Comparison of ENCODE assay signal across 8 cellular contexts in genomic region chr9:98117984-98118639, GRCh38. TPM values are rescaled to one million over a fixed set of nuclear protein-coding genes. Genes with fewer than 3 reads are reported as not detected.
DNase-seq lines count a peak whose midpoint lies in the region; ATAC-seq and TF ChIP-seq lines count a peak whose summit lies in the region.

No MANE protein-coding gene starts in this region.

- 80 to 85% methylated on average over 5 of the region's 5 CpGs for WGBS in GM23248 (ENCODE audit: low coverage in 1 of 2, low lambda C conversion rate in 2 of 2, missing lambda C conversion rate in 2 of 2), 2 experiments
- WGBS in upper lobe of left lung, 2 donors, result 43 to 52% methylated on average over 3 to 5 of the region's 5 CpGs

- DNase-seq in GM06990 (ENCODE audit: extremely low read depth, insufficient read length) (peak; percentile 57), GM23248 (peak; percentile 30), Kasumi-1 (lab: John Stamatoyannopoulos, UW) (peak; percentile 76 to 86), activated B cell treated with CpG ODN at 0.5 μM for 24 hours (no peak), upper lobe of left lung (no peak), NCI-H187 treated with DMSO at 0.1 percent for 48 hours (lab: John Stamatoyannopoulos, UW) (no peak)
- DNase-seq in effector CD4-positive, alpha-beta T cell, result peak; percentile 33

- H3K9me3 ChIP-seq in GM23248 (ENCODE audit: low read depth), result no peaks in the 10 kb centered on the region
- H3K9me3 ChIP-seq in muscle layer of colon (ENCODE audit: low read length), result no peaks in the 10 kb centered on the region
- no peaks in the 10 kb centered on the region for H3K9me3 ChIP-seq in upper lobe of left lung

- ATAC-seq in activated B cell treated with CpG ODN at 0.5 μM for 24 hours (ENCODE audit: low read depth) (peak; percentile 34), upper lobe of left lung (ENCODE audit: low FRiP score in 2 of 2) (peak in 1 of 2 donors; percentile 40)

- CTCF ChIA-PET in activated B cell treated with CpG ODN at 0.5 μM for 24 hours (lab: Charles Lee), result interaction anchor here (0.7 to 2.3 kb wide), 8 partner anchors 8 to 194 kb away, joined by 3 to 9 read pairs (median 4); no protein-coding TSS in a partner anchor

- H3K4me3 ChIP-seq in GM06990 (replicated peaks; ENCODE audit: low read depth, low read length) (peak overlapping the region; percentile 84), GM23248 (peak overlapping the region; percentile 73), muscle layer of colon (ENCODE audit: low read depth in 1 of 2, low read length in 2 of 2) (peak overlapping the region; percentile 85 to 91), upper lobe of left lung (peak overlapping the region in 3 of 4 donors; percentile 77 to 85 (median 81))

- H3F3A ChIP-seq in GM23248 (ENCODE audit: insufficient read depth), result no peaks in the 10 kb centered on the region

- H3K27ac ChIP-seq in GM23248 (no peak overlapping the region), muscle layer of colon (ENCODE audit: low read depth, low read length) (peak overlapping the region; percentile 19), upper lobe of left lung (peak overlapping the region; percentile 76 to 88 (median 86))

- peak overlapping the region; percentile 96 for H2AFZ ChIP-seq in GM23248

- in situ Hi-C loops in GM23248 (cut with MboI), result no loop called here

- POLR2A ChIA-PET in activated B cell treated with CpG ODN at 0.5 μM for 24 hours (lab: Charles Lee), result interaction anchor here (0.5 to 3.4 kb wide), 13 partner anchors 9 to 425 kb away, joined by 3 to 42 read pairs (median 4); partner anchors contain the start of genes NANS, TBC1D2 and TRMO

- H3K79me2 ChIP-seq in GM23248 (ENCODE audit: insufficient read depth), result no peaks in the 10 kb centered on the region

- H3K9me2 ChIP-seq in GM23248 (ENCODE audit: insufficient read depth), result no peaks in the 10 kb centered on the region

- H4K20me1 ChIP-seq in GM23248 (ENCODE audit: insufficient read depth), result no peaks in the 10 kb centered on the region

- intact Hi-C loops in activated B cell treated with CpG ODN at 0.5 μM for 24 hours (cut with micrococcal nuclease), result loop anchor here (1.0 to 5.0 kb wide), 7 partner anchors 10 to 679 kb away; partner anchors contain the start of genes ANKS6, CORO2A, NANS and TRMO

- H3K36me3 Mint-ChIP-seq in activated B cell treated with CpG ODN at 0.5 μM for 24 hours (ENCODE audit: low read depth), result peaks cover 5% of the 10 kb centered on the region

- H3K4me3 Mint-ChIP-seq in activated B cell treated with CpG ODN at 0.5 μM for 24 hours, result peak overlapping the region; percentile 91

- H3K27me3 Mint-ChIP-seq in activated B cell treated with CpG ODN at 0.5 μM for 24 hours, result no peaks in the 10 kb centered on the region

- no peak for TF ChIP-seq POLR2A in upper lobe of left lung (IDR thresholded peaks at IDR 0.05)

- H3K36me3 ChIP-seq in GM06990 (ENCODE audit: control insufficient read depth, insufficient read depth, low read length) (no peaks in the 10 kb centered on the region; the same call in 1 of the 2 replicates), GM23248 (ENCODE audit: low read depth) (no peaks in the 10 kb centered on the region), muscle layer of colon (ENCODE audit: insufficient read depth, low read length) (no peaks in the 10 kb centered on the region), upper lobe of left lung (no peaks in the 10 kb centered on the region)

- H3K4me2 ChIP-seq in GM23248 (ENCODE audit: unreplicated experiment), result peak overlapping the region; percentile 74

- H3K4me1 ChIP-seq in GM23248 (ENCODE audit: insufficient read depth), result no peaks in the 10 kb centered on the region
- H3K4me1 ChIP-seq in muscle layer of colon (ENCODE audit: insufficient read depth, low read length), result no peaks in the 10 kb centered on the region
- H3K4me1 ChIP-seq in upper lobe of left lung, result peaks cover 25 to 45% (median 33%) of the 10 kb centered on the region in 4 donors

- peak overlapping the region; percentile 85 for H3K27ac Mint-ChIP-seq in activated B cell treated with CpG ODN at 0.5 μM for 24 hours

- H3K9ac ChIP-seq in GM23248 (peak overlapping the region; percentile 63; the same call in 1 of the 2 replicates), muscle layer of colon (ENCODE audit: low read length) (peak overlapping the region; percentile 33)

- TF ChIP-seq CTCF in GM06990 (IDR thresholded peaks at IDR 0.05; ENCODE audit: insufficient read depth, low read length, poor library complexity, severe bottlenecking) (no peak), activated B cell treated with CpG ODN at 0.5 μM for 24 hours (IDR thresholded peaks at IDR 0.05) (no peak), upper lobe of left lung (IDR thresholded peaks at IDR 0.05) (peak in 5 of 6 experiments; percentile 7 to 30 (median 21))

- H3K4me1 Mint-ChIP-seq in activated B cell treated with CpG ODN at 0.5 μM for 24 hours, result peaks cover 42% of the 10 kb centered on the region

- H3K27me3 ChIP-seq in GM06990 (replicated peaks; ENCODE audit: control insufficient read depth, insufficient read depth, low read length) (no peaks in the 10 kb centered on the region), GM23248 (replicated peaks; ENCODE audit: insufficient read depth) (no peaks in the 10 kb centered on the region), muscle layer of colon (ENCODE audit: control insufficient read depth in 1 of 2, insufficient read depth in 2 of 2, low read length in 2 of 2) (no peaks in the 10 kb centered on the region), upper lobe of left lung (no peaks in the 10 kb centered on the region)

- H3K9me3 Mint-ChIP-seq in activated B cell treated with CpG ODN at 0.5 μM for 24 hours, result no peaks in the 10 kb centered on the region

- TF ChIP-seq EP300 in upper lobe of left lung (IDR thresholded peaks at IDR 0.05), result no peak

RNA-seq across cellular contexts. Expression of gene TRIM14, which starts 0.9 kb away (rescaled TPM):
- total RNA-seq in GM23248 (2014; rRNA removed; shearing (Covaris generic)), result 2.7 and 6.4 TPM in 2 replicates
- polyA plus RNA-seq in GM23248 (2016; fragmentation: Nextera tagmentation; extraction: Ambion mirVana), result 7.8 and 8.0 TPM in 2 replicates
- total RNA-seq in activated B cell treated with CpG ODN at 0.5 μM for 24 hours (11.7 and 12.8 TPM in 2 replicates), upper lobe of left lung (10 to 100 TPM; 28.6 to 52.1 (median 46.2) TPM)

Comparison
In these comparisons a context has a peak if more than half of its experiments do, and no peak if none do; other contexts are left out.
1. DNase-seq: peak in GM06990 (single experiment), GM23248 (single experiment), Kasumi-1 (2 of 2) and effector CD4-positive, alpha-beta T cell (single experiment); none in activated B cell treated with CpG ODN at 0.5 μM for 24 hours (single experiment), upper lobe of left lung (0 of 2) and NCI-H187 treated with DMSO at 0.1 percent for 48 hours (single experiment).
2. CTCF ChIP-seq: peak in upper lobe of left lung (5 of 6); none in GM06990 (single experiment) and activated B cell treated with CpG ODN at 0.5 μM for 24 hours (single experiment).
3. Peak in every context shown above with its lines, with median percentiles within 50 percentile points of each other: H3K4me3 ChIP-seq.